Comparison of ENCODE assay signal across 10 cellular contexts in the genomic region with DNA sequence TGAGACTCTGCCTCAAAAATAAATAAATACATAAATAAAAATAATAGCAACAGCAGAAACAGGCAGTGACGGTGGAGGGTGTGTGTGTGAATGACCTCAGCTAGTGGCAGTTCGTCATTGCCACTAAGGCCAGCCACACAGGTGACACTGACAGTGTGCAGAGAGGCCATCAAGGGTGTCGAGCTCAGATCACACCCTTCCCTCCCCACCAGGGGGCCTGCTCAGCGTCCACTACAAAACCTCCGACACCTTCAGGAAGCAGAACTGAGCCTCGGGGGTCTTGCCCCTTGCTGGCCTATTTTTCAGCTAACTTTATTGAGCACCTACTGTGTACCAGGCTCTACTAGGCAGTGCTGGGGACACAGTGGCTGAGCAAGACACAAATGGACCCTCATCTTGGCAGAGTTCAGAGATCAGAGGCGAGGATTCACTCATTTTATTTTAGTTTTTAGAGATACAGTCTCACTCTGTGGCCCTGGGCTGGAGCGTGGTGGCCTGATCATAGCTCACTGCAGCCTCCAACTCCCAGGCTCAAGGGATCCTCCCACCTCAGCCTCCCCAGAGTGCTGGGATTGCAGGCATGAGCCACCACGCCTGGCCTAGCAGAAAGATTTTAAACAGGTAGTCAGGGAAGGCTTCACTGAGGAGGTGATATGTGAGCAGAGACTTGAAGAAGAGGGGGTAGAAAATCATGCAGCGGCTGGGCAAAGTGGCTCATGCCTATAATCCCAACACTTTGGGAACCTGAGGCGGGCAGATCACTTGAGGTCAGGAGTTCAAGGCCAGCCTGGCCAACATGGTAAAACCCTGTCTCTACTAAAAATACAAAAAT. TPM values are rescaled to one million over a fixed set of nuclear protein-coding genes. Genes with fewer than 3 reads are reported as not detected.
A peak's percentile ranks its signal among the peaks of the same experiment; 100 is the strongest.
DNase-seq lines count a peak whose midpoint lies in the region; TF ChIP-seq lines count a peak whose summit lies in the region.
"Had no signal": no experiment of that assay in that cellular context is flagged by ENCODE, and none has a peak within 500 bp of the region (broad histone marks: within the 10 kb centered on the region; RNA-seq: fewer than 3 reads in every experiment).

No MANE protein-coding gene starts in this region.

- no peaks in the 10 kb centered on the region for H3K9me3 Mint-ChIP-seq in immature natural killer cell
- H3K9me3 Mint-ChIP-seq: activated naive CD4-positive, alpha-beta T cell treated with anti-CD3 and anti-CD28 coated beads, Interleukin-2, amount 50 U/mL, for 24 hours had no signal

- H3K36me3 ChIP-seq in esophagus muscularis mucosa = no peaks in the 10 kb centered on the region

- intact Hi-C loops in esophagus muscularis mucosa (cut with DNase I) = no loop called here

- TF ChIP-seq EP300 in esophagus muscularis mucosa (IDR thresholded peaks at IDR 0.05) = no peak

- TF ChIP-seq POLR2A in esophagus muscularis mucosa (IDR thresholded peaks at IDR 0.05; ENCODE audit: low read depth) = no peak

- peaks cover 8 to 23% (median 20%) of the 10 kb centered on the region in 3 donors for H3K27me3 Mint-ChIP-seq in immature natural killer cell (ENCODE audit: low read depth in 3 of 3)

- no peak overlapping the region for H3K27ac Mint-ChIP-seq in immature natural killer cell
- H3K27ac Mint-ChIP-seq: activated naive CD4-positive, alpha-beta T cell treated with anti-CD3 and anti-CD28 coated beads, Interleukin-2, amount 50 U/mL, for 24 hours had no signal

- H3K4me3 ChIP-seq in esophagus muscularis mucosa = no peak overlapping the region

- peaks cover 2 to 3% (median 3%) of the 10 kb centered on the region in 4 donors for H3K4me1 ChIP-seq in esophagus muscularis mucosa

- WGBS in esophagus muscularis mucosa = 60% methylated on average over 10 of the region's 11 CpGs

- H3K4me1 Mint-ChIP-seq in immature natural killer cell = no peaks in the 10 kb centered on the region
- H3K4me1 Mint-ChIP-seq: activated naive CD4-positive, alpha-beta T cell treated with anti-CD3 and anti-CD28 coated beads, Interleukin-2, amount 50 U/mL, for 24 hours had no signal

- peaks cover 0 to 73% (median 8%) of the 10 kb centered on the region in 4 donors for H3K27me3 ChIP-seq in esophagus muscularis mucosa

- DNase-seq in AG09319 (ENCODE audit: extremely low read depth, low read depth) (no peak), GM13977 (ENCODE audit: low spot score) (peak; percentile 73), immature natural killer cell (peak in 2 of 3 donors; percentile 12 to 24), esophagus muscularis mucosa (ENCODE audit: extremely low spot score) (no peak), caudate nucleus (lab: John Stamatoyannopoulos, UW) (no peak), DMS114 treated with DMSO at 0.1 percent for 48 hours (lab: John Stamatoyannopoulos, UW; ENCODE audit: unreplicated experiment) (no peak), LoVo (ENCODE audit: low spot score) (no peak)
- DNase-seq: NCI-H2081 treated with DMSO at 0.1 percent for 48 hours had no signal

- TF ChIP-seq CTCF in AG09319 (IDR thresholded peaks at IDR 0.05; ENCODE audit: low read depth, low read length) = peak; percentile 30
- peak; percentile 60 for TF ChIP-seq CTCF in GM13977 (IDR thresholded peaks at IDR 0.05; ENCODE audit: extremely low read depth, insufficient read depth, missing control alignments)
- TF ChIP-seq CTCF in VCaP (conservative IDR thresholded peaks at IDR 0.05) = peak; percentile 48
- peak in 1 of 3 experiments; percentile 22 for TF ChIP-seq CTCF in esophagus muscularis mucosa (IDR thresholded peaks at IDR 0.05)

- H3K9me3 ChIP-seq in esophagus muscularis mucosa = no peaks in the 10 kb centered on the region

- in situ Hi-C loops in GM13977 (cut with MboI; ENCODE audit: low pct_unique_long_range_greater_than_20kb, low sequenced_read_pairs, unreplicated experiment) = no loop called here

- H3K27ac ChIP-seq in VCaP (no peak overlapping the region), esophagus muscularis mucosa (replicated peaks in 1 of 4) (no peak overlapping the region), caudate nucleus (ENCODE audit: low read depth, low read length) (no peak overlapping the region)

- H3K4me3 Mint-ChIP-seq in immature natural killer cell = no peak overlapping the region
- H3K4me3 Mint-ChIP-seq: activated naive CD4-positive, alpha-beta T cell treated with anti-CD3 and anti-CD28 coated beads, Interleukin-2, amount 50 U/mL, for 24 hours had no signal

- no peaks in the 10 kb centered on the region for H3K36me3 Mint-ChIP-seq in immature natural killer cell
- H3K36me3 Mint-ChIP-seq: activated naive CD4-positive, alpha-beta T cell treated with anti-CD3 and anti-CD28 coated beads, Interleukin-2, amount 50 U/mL, for 24 hours had no signal

RNA-seq across cellular contexts. Expression of a gene that starts 30.3 kb away (rescaled TPM):
- polyA plus RNA-seq in immature natural killer cell = not detected
- 10 to 100 TPM in 2 of 4 donors, 1 to 10 TPM in 2; 3.7 to 22.5 (median 14.2) TPM for total RNA-seq in esophagus muscularis mucosa

RNA-seq across cellular contexts. Expression of a gene that starts 49.5 kb away (rescaled TPM):
- polyA plus RNA-seq in immature natural killer cell = 10 to 100 TPM in 1 of 3 donors, 1 to 10 TPM in 2; 2.4 to 14.1 (median 5.2) TPM
- 10 to 100 TPM in 3 of 4 donors, 1 to 10 TPM in 1; 5.5 to 16.5 (median 13.2) TPM for total RNA-seq in esophagus muscularis mucosa

RNA-seq across cellular contexts. Expression of a gene that starts 50.0 kb away (rescaled TPM):
- not detected for polyA plus RNA-seq in immature natural killer cell
- 1 to 10 TPM in 2 of 4 donors, under 1 TPM in 2; 0.17 to 9.4 (median 0.79) TPM for total RNA-seq in esophagus muscularis mucosa

RNA-seq across cellular contexts. Expression of a gene that starts 54.8 kb away (rescaled TPM):
- polyA plus RNA-seq in immature natural killer cell = not detected
- 10 to 100 TPM in 1 of 4 donors, 1 to 10 TPM in 3; 7.9 to 11.9 (median 9.1) TPM for total RNA-seq in esophagus muscularis mucosa

Comparison
In these comparisons a context has a peak if more than half of its experiments do, and no peak if none do; other contexts are left out.
1. DNase-seq: peak in GM13977 (single experiment) and immature natural killer cell (2 of 3); none in AG09319 (single experiment), esophagus muscularis mucosa (single experiment), caudate nucleus (0 of 61), DMS114 treated with DMSO at 0.1 percent for 48 hours (single experiment) and LoVo (single experiment).